In genomic region chr9:123033864-123034598, GRCh38 we compare ENCODE assay signal across 17 cellular contexts. TPM values are rescaled to one million over a fixed set of nuclear protein-coding genes. Genes with fewer than 3 reads are reported as not detected.
DNase-seq lines count a peak whose midpoint lies in the region; ATAC-seq and TF ChIP-seq lines count a peak whose summit lies in the region.
"Had no signal": no experiment of that assay in that cellular context is flagged by ENCODE, and none has a peak within 500 bp of the region (broad histone marks: within the 10 kb centered on the region; RNA-seq: fewer than 3 reads in every experiment).

No MANE protein-coding gene starts in this region.

- H3K4me1 Mint-ChIP-seq in chondrocyte (ENCODE audit: low read depth): peaks cover 81% of the 10 kb centered on the region
- no peaks in the 10 kb centered on the region for H3K4me1 Mint-ChIP-seq in memory B cell
- peaks cover 0 to 3% of the 10 kb centered on the region in 2 donors for H3K4me1 Mint-ChIP-seq in immature natural killer cell

- ATAC-seq in HG03139 (IDR thresholded peaks at IDR 0.05; ENCODE audit: unreplicated experiment): peak; percentile 59
- no peak for ATAC-seq in memory B cell (ENCODE audit: low read depth)
- ATAC-seq in HG02588 (IDR thresholded peaks at IDR 0.05; ENCODE audit: unreplicated experiment): no peak
- ATAC-seq: SK-N-SH treated with all-trans-retinoic acid at 6 μM for 48 hours had no signal

- peak overlapping the region; percentile 86 for H3K27ac Mint-ChIP-seq in chondrocyte (ENCODE audit: unreplicated experiment)
- peak overlapping the region; percentile 74 for H3K27ac Mint-ChIP-seq in memory B cell
- peak overlapping the region in 1 of 6 donors; percentile 68 for H3K27ac Mint-ChIP-seq in immature natural killer cell
- H3K27ac Mint-ChIP-seq: activated naive CD4-positive, alpha-beta T cell treated with anti-CD3 and anti-CD28 coated beads, Interleukin-2, amount 50 U/mL, for 24 hours; HFFc6; natural killer cell treated with Interleukin-12 subunit alpha and Interleukin-12 subunit beta and Interleukin-15 and Interleukin-18, amount 100 ng/mL, for 72 hours had no signal

- peaks cover 0 to 24% (median 3%) of the 10 kb centered on the region in 5 donors for H3K36me3 ChIP-seq in subcutaneous abdominal adipose tissue (ENCODE audit: control insufficient read depth in 5 of 5, insufficient read depth in 5 of 5, low read length in 5 of 5)

- H3K27me3 Mint-ChIP-seq in chondrocyte (ENCODE audit: low read depth) (no peaks in the 10 kb centered on the region), memory B cell (no peaks in the 10 kb centered on the region), immature natural killer cell (ENCODE audit: low read depth in 3 of 3) (no peaks in the 10 kb centered on the region)
- H3K27me3 Mint-ChIP-seq: activated naive CD4-positive, alpha-beta T cell treated with anti-CD3 and anti-CD28 coated beads, Interleukin-2, amount 50 U/mL, for 24 hours; natural killer cell treated with Interleukin-12 subunit alpha and Interleukin-12 subunit beta and Interleukin-15 and Interleukin-18, amount 100 ng/mL, for 72 hours had no signal

- peaks cover 0 to 31% (median 23%) of the 10 kb centered on the region in 5 donors for H3K4me1 ChIP-seq in subcutaneous abdominal adipose tissue (ENCODE audit: control insufficient read depth in 5 of 5, insufficient read depth in 5 of 5, low read length in 5 of 5)

- H3K27ac ChIP-seq in subcutaneous abdominal adipose tissue (ENCODE audit: low read depth, low read length): no peak overlapping the region
- H3K27ac ChIP-seq: suprapubic skin had no signal

- H3K9ac ChIP-seq in subcutaneous abdominal adipose tissue (ENCODE audit: low read length in 5 of 5): no peak overlapping the region

- TF ChIP-seq CTCF in chondrocyte (IDR thresholded peaks at IDR 0.05): no peak

- no peaks in the 10 kb centered on the region for H3K9me3 ChIP-seq in subcutaneous abdominal adipose tissue (ENCODE audit: control insufficient read depth in 5 of 5, low read length in 5 of 5)
- H3K9me3 ChIP-seq: suprapubic skin had no signal

- H3K36me3 Mint-ChIP-seq in chondrocyte (ENCODE audit: low read depth) (peaks cover 7% of the 10 kb centered on the region), memory B cell (peaks cover 20% of the 10 kb centered on the region), immature natural killer cell (peaks cover under 1 to 17% (median 14%) of the 10 kb centered on the region in 3 donors)

- DNase-seq in chondrocyte (ENCODE audit: low spot score): no peak
- DNase-seq in memory B cell (ENCODE audit: low spot score in 2 of 2): no peak
- no peak for DNase-seq in NCI-H446 treated with DMSO at 0.1 percent for 48 hours (lab: John Stamatoyannopoulos, UW)
- DNase-seq in AG08396 (ENCODE audit: low spot score): no peak
- DNase-seq in immature natural killer cell: no peak
- DNase-seq: activated CD4-positive, alpha-beta T cell treated with anti-CD3 and anti-CD28 coated beads, Interleukin-2, amount 50 U/mL, for 1 hour; HFFc6; MM.1S; NCI-H69; stimulated activated CD4-positive, alpha-beta T cell treated with anti-CD3 and anti-CD28 coated beads, Interleukin-4, amount 100 ng/mL, for 1 hour had no signal

- H3K4me3 Mint-ChIP-seq in chondrocyte (ENCODE audit: unreplicated experiment) (peak overlapping the region; percentile 78), memory B cell (no peak overlapping the region), immature natural killer cell (no peak overlapping the region)
- H3K4me3 Mint-ChIP-seq: activated naive CD4-positive, alpha-beta T cell treated with anti-CD3 and anti-CD28 coated beads, Interleukin-2, amount 50 U/mL, for 24 hours; HFFc6; natural killer cell treated with Interleukin-12 subunit alpha and Interleukin-12 subunit beta and Interleukin-15 and Interleukin-18, amount 100 ng/mL, for 72 hours had no signal

- no peaks in the 10 kb centered on the region for H3K27me3 ChIP-seq in subcutaneous abdominal adipose tissue (ENCODE audit: control insufficient read depth in 5 of 5, insufficient read depth in 4 of 5, low read length in 5 of 5)
- H3K27me3 ChIP-seq: suprapubic skin had no signal

- peak overlapping the region in 3 of 5 donors; percentile 27 to 50 (median 50) for H3K4me3 ChIP-seq in subcutaneous abdominal adipose tissue (ENCODE audit: low read depth in 1 of 5, low read length in 5 of 5)
- H3K4me3 ChIP-seq: suprapubic skin had no signal

- H3K9me3 Mint-ChIP-seq in chondrocyte (ENCODE audit: low read depth) (no peaks in the 10 kb centered on the region), memory B cell (no peaks in the 10 kb centered on the region), immature natural killer cell (no peaks in the 10 kb centered on the region)
- H3K9me3 Mint-ChIP-seq: activated naive CD4-positive, alpha-beta T cell treated with anti-CD3 and anti-CD28 coated beads, Interleukin-2, amount 50 U/mL, for 24 hours; HFFc6; natural killer cell treated with Interleukin-12 subunit alpha and Interleukin-12 subunit beta and Interleukin-15 and Interleukin-18, amount 100 ng/mL, for 72 hours had no signal

RNA-seq across cellular contexts. Expression of gene GPR21, which starts 0.6 kb away (rescaled TPM):
- 3.9 to 5.5 TPM (median 4.8 TPM) in 3 replicates for total RNA-seq in chondrocyte
- not detected for polyA plus RNA-seq in immature natural killer cell
